In the genomic region with DNA sequence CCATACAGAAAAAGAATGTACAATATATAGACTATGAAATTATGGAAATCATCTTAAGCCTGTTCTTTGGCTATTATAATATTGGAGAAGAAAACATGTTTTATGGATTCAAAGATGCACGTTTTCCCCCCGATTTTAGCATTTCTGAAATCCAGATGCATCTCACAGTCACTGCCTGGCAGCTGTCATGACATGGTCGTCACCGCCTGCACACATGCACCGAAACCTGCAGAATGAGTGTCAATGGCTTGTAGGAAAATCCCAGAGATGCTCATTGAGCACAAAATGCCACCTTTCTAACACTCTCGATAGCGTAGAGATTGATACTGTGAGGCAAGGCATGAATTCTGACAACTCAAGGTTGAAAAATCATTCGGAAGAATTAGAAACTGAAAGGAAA, we compare ENCODE assay signal across 1 cellular context.
TF ChIP-seq lines count a peak whose summit lies in the region.

No MANE protein-coding gene starts in this region.

TF ChIP-seq in GM23338, 12 proteins besides CTCF, POLR2A, EP300 and RAD21 (continued from another document):
- no peak for TF ChIP-seq ZNF331 (CRISPR knock-in tag; IDR thresholded peaks at IDR 0.05; ENCODE audit: low read depth)
